21 cellular contexts compared by ENCODE assay signal in the genomic region with DNA sequence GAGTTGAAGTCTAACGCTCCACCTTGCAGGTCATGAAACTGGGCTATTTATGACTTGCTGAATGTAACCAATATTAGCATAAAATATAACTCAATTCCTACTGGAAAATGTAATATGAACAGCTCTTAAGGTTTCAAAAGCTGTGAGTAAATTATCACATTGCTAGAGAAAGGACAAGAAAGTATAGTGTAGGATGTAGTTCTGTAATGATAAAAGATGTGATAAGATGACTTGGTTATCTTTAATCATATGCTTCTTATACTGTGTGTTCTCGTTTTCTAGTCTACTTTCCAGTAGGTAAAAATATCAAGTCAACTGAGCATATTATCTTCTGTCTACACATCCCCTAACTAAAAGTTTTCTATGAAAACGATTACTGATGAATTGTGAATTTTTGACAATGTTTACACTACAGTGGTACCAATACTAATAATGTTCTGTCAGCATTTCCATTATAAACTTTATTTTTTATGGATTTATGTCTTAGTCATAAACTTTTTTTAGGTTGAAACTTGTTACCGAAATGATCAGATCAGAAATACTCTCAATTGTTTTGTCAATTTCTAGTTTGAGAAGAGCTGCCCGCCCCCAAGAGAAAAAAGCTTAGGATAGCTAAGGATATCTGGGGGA. TPM values are rescaled to one million over a fixed set of nuclear protein-coding genes. Genes with fewer than 3 reads are reported as not detected.
DNase-seq lines count a peak whose midpoint lies in the region; ATAC-seq, FAIRE-seq and TF ChIP-seq lines count a peak whose summit lies in the region.
"Had no signal": no experiment of that assay in that cellular context is flagged by ENCODE, and none has a peak within 500 bp of the region (broad histone marks: within the 10 kb centered on the region; RNA-seq: fewer than 3 reads in every experiment).

No MANE protein-coding gene starts in this region.

- H4K8ac ChIP-seq in IMR-90 (ENCODE audit: low read depth in 2 of 2, low read length in 2 of 2): no peak overlapping the region

- RAD21 ChIA-PET in GM12878 (lab: Charles Lee; ENCODE audit: unreplicated experiment): interaction anchor here (1.0 kb wide), 1 partner anchor 15 kb away, joined by 4 read pairs; a partner anchor contains a TSS

- H3K23ac ChIP-seq in IMR-90 (ENCODE audit: low read depth, low read length): no peak overlapping the region

- no peak overlapping the region for H4K5ac ChIP-seq in IMR-90 (ENCODE audit: low read depth, low read length)

- no peak overlapping the region for H3K56ac ChIP-seq in IMR-90 (ENCODE audit: extremely low read depth, insufficient read depth, low read length)

- H2BK120ac ChIP-seq in IMR-90 (ENCODE audit: low read depth, low read length): no peak overlapping the region

- no peak for TF ChIP-seq RAD21 in A549 (conservative IDR thresholded peaks at IDR 0.05 in 1 of 2, IDR thresholded peaks at IDR 0.05 in 1 of 2)
- no peak for TF ChIP-seq RAD21 in IMR-90 (IDR thresholded peaks at IDR 0.05; ENCODE audit: low read length)
- no peak for TF ChIP-seq RAD21 in GM12878 (IDR thresholded peaks at IDR 0.05; ENCODE audit: insufficient read depth, low read depth, low read length)

- H3K27ac Mint-ChIP-seq in activated T-cell treated with anti-CD3 and anti-CD28 coated beads, Interleukin-2, amount 50 U/mL, for 24 hours: peak overlapping the region; percentile 64
- H3K27ac Mint-ChIP-seq in type B pancreatic cell: no peak overlapping the region
- H3K27ac Mint-ChIP-seq: CD8-positive, alpha-beta memory T cell had no signal

- peaks cover 92% of the 10 kb centered on the region for H3K36me3 Mint-ChIP-seq in activated T-cell treated with anti-CD3 and anti-CD28 coated beads, Interleukin-2, amount 50 U/mL, for 24 hours (ENCODE audit: low read depth)
- peaks cover 18% of the 10 kb centered on the region for H3K36me3 Mint-ChIP-seq in type B pancreatic cell

- SMC1A ChIA-PET in GM12878 (lab: Charles Lee; ENCODE audit: uncharacterized antibody, unreplicated experiment): interaction anchor here (0.8 to 1.4 kb wide), 4 partner anchors 9 to 43 kb away, joined by 3 to 6 read pairs (median 3); a partner anchor contains a TSS

- no peak overlapping the region for H4K91ac ChIP-seq in IMR-90 (ENCODE audit: insufficient read depth, low read depth, low read length)

- H3K4ac ChIP-seq in IMR-90 (ENCODE audit: low read depth, low read length): no peak overlapping the region

- dilution Hi-C loops in IMR-90 (cut with HindIII; ENCODE audit: low sequenced_read_pairs, unreplicated experiment): no loop called here

- no TSS peak for BruUV-seq in IMR-90 (replicated peaks; lab: Mats Ljungman, UMichigan)
- BruUV-seq in GM12878 (replicated peaks; lab: Mats Ljungman, UMichigan): no TSS peak

- H2BK15ac ChIP-seq in IMR-90 (ENCODE audit: low read depth, low read length): no peak overlapping the region

- no peaks in the 10 kb centered on the region; a peak in 2 of 4 replicates for H3K79me1 ChIP-seq in IMR-90 (ENCODE audit: low read depth in 1 of 2, low read length in 2 of 2)

- H3K9ac ChIP-seq in IMR-90 (ENCODE audit: low read depth, low read length) (no peak overlapping the region), GM12878 (ENCODE audit: control insufficient read depth, insufficient read depth, low read length) (no peak overlapping the region)
- H3K9ac ChIP-seq: GM23248 had no signal

- FAIRE-seq in A549 (lab: Jason Lieb, UNC) (no peak), GM12878 (lab: Jason Lieb, UNC) (peak; percentile 35), frontal cortex (lab: Jason Lieb, UNC) (no peak)
- FAIRE-seq: G401.6, GM12892, GM18507, HTR-8/SVneo had no signal

- no peak for TF ChIP-seq CTCF in A549 (IDR thresholded peaks at IDR 0.05)
- no peak for TF ChIP-seq CTCF in IMR-90 (conservative IDR thresholded peaks at IDR 0.05; ENCODE audit: low read depth, low read length)
- TF ChIP-seq CTCF in GM12878 (IDR thresholded peaks at IDR 0.05 in 2 of 3, conservative IDR thresholded peaks at IDR 0.05 in 1 of 3; ENCODE audit: control insufficient read depth in 2 of 3, extremely low read depth in 1 of 3, insufficient read depth in 1 of 3, low read depth in 3 of 3, low read length in 3 of 3): no peak
- no peak for TF ChIP-seq CTCF in type B pancreatic cell (conservative IDR thresholded peaks at IDR 0.05)

- no peak overlapping the region for H3K4me3 Mint-ChIP-seq in activated T-cell treated with anti-CD3 and anti-CD28 coated beads, Interleukin-2, amount 50 U/mL, for 24 hours
- H3K4me3 Mint-ChIP-seq in type B pancreatic cell: no peak overlapping the region
- H3K4me3 Mint-ChIP-seq: CD4-positive, CD25-positive, alpha-beta regulatory T cell; CD8-positive, alpha-beta memory T cell had no signal

- H3K9me1 ChIP-seq in IMR-90 (ENCODE audit: insufficient read depth, low read length): no peaks in the 10 kb centered on the region

- H3K4me3 ChIP-seq in A549 (no peak overlapping the region), IMR-90 (ENCODE audit: insufficient read depth, low read depth, low read length) (no peak overlapping the region), GM12878 (no peak overlapping the region)
- H3K4me3 ChIP-seq: GM23248, HAP-1 had no signal

- H3K27ac ChIP-seq in A549: no peak overlapping the region
- H3K27ac ChIP-seq in IMR-90 (ENCODE audit: insufficient read depth, low read length): no peak overlapping the region
- no peak overlapping the region for H3K27ac ChIP-seq in GM12878 (ENCODE audit: control insufficient read depth, insufficient read depth)
- H3K27ac ChIP-seq: GM23248 had no signal

- H2BK5ac ChIP-seq in IMR-90 (ENCODE audit: low read depth, low read length, poor library complexity, severe bottlenecking): no peak overlapping the region

- no peak overlapping the region for H2AK9ac ChIP-seq in IMR-90 (replicated peaks; ENCODE audit: low read depth, low read length, poor library complexity)

- CTCF ChIA-PET in A549 (lab: Yijun Ruan, JAX) (interaction anchor here (4.1 kb wide), 1 partner anchor 15 kb away, joined by 15 read pairs; a partner anchor contains a TSS), IMR-90 (lab: Yijun Ruan, JAX) (interaction anchor here (1.2 to 4.6 kb wide), 2 partner anchors 11 to 14 kb away, joined by 3 to 23 read pairs; a partner anchor contains a TSS), GM12878 (lab: Yijun Ruan, JAX) (interaction anchor here (2.0 to 4.0 kb wide), 2 partner anchors 9 to 15 kb away, joined by 6 to 26 read pairs; a partner anchor contains a TSS)

- H3K36me3 ChIP-seq in IMR-90 (ENCODE audit: control insufficient read depth, insufficient read depth, low read length) (peaks cover 29% of the 10 kb centered on the region), GM12878 (ENCODE audit: control insufficient read depth in 2 of 2, insufficient read depth in 2 of 2, low read length in 1 of 2) (peaks cover 2 to 17% of the 10 kb centered on the region in 2 experiments)

- H2AK5ac ChIP-seq in IMR-90 (ENCODE audit: low read depth, low read length): no peak overlapping the region

- H3K4me1 Mint-ChIP-seq in activated T-cell treated with anti-CD3 and anti-CD28 coated beads, Interleukin-2, amount 50 U/mL, for 24 hours (ENCODE audit: low read depth): peaks cover 9% of the 10 kb centered on the region
- H3K4me1 Mint-ChIP-seq in type B pancreatic cell (ENCODE audit: unreplicated experiment): no peaks in the 10 kb centered on the region

- no peaks in the 10 kb centered on the region for H3K27me3 Mint-ChIP-seq in activated T-cell treated with anti-CD3 and anti-CD28 coated beads, Interleukin-2, amount 50 U/mL, for 24 hours
- H3K27me3 Mint-ChIP-seq in type B pancreatic cell: no peaks in the 10 kb centered on the region
- H3K27me3 Mint-ChIP-seq: CD4-positive, CD25-positive, alpha-beta regulatory T cell; CD8-positive, alpha-beta memory T cell had no signal

- no peak overlapping the region for H3K4me2 ChIP-seq in A549
- no peak overlapping the region for H3K4me2 ChIP-seq in IMR-90 (ENCODE audit: low read depth, low read length)
- no peak overlapping the region for H3K4me2 ChIP-seq in GM12878 (ENCODE audit: control insufficient read depth, insufficient read depth)

- H2BK20ac ChIP-seq in IMR-90 (ENCODE audit: low read depth, low read length): no peak overlapping the region

- POLR2A ChIA-PET in A549 (lab: Yijun Ruan, JAX): no interaction called here
- POLR2A ChIA-PET in IMR-90 (lab: Charles Lee; ENCODE audit: unreplicated experiment): no interaction called here
- POLR2A ChIA-PET in GM12878 (lab: Charles Lee): no interaction called here

- intact Hi-C loops in IMR-90 (cut with micrococcal nuclease) (no loop called here), GM12878 (cut with micrococcal nuclease; ENCODE audit: unreplicated experiment) (no loop called here)

- TF ChIP-seq POLR2A in A549 (IDR thresholded peaks at IDR 0.05; ENCODE audit: low read length) (no peak), IMR-90 (IDR thresholded peaks at IDR 0.05; ENCODE audit: low read depth, low read length) (no peak), GM12878 (IDR thresholded peaks at IDR 0.05; ENCODE audit: low read depth, low read length) (no peak)

- H2AFZ ChIP-seq in IMR-90 (replicated peaks; ENCODE audit: low read length, poor library complexity) (no peak overlapping the region), GM12878 (ENCODE audit: control insufficient read depth, low read depth, low read length) (no peak overlapping the region)
- H2AFZ ChIP-seq: GM23248 had no signal

- H3K18ac ChIP-seq in IMR-90 (ENCODE audit: low read depth, low read length): no peak overlapping the region

- no peak overlapping the region for H3K14ac ChIP-seq in IMR-90 (replicated peaks; ENCODE audit: low read depth, low read length)

- H3K4me1 ChIP-seq in A549: no peaks in the 10 kb centered on the region
- H3K4me1 ChIP-seq in IMR-90 (ENCODE audit: control insufficient read depth, insufficient read depth, low read length): no peaks in the 10 kb centered on the region
- H3K4me1 ChIP-seq in GM12878 (ENCODE audit: control insufficient read depth, insufficient read depth, low read length): no peaks in the 10 kb centered on the region
- H3K4me1 ChIP-seq: BE2C had no signal

- TF ChIP-seq EP300 in A549 (IDR thresholded peaks at IDR 0.05) (no peak), GM12878 (IDR thresholded peaks at IDR 0.05; ENCODE audit: borderline replicate concordance in 1 of 2, control insufficient read depth in 1 of 2, low read depth in 2 of 2, low read length in 2 of 2) (no peak)

- H3K9me3 Mint-ChIP-seq in activated T-cell treated with anti-CD3 and anti-CD28 coated beads, Interleukin-2, amount 50 U/mL, for 24 hours: no peaks in the 10 kb centered on the region
- H3K9me3 Mint-ChIP-seq in type B pancreatic cell: no peaks in the 10 kb centered on the region
- H3K9me3 Mint-ChIP-seq: CD4-positive, CD25-positive, alpha-beta regulatory T cell; CD8-positive, alpha-beta memory T cell had no signal

- H3K9me3 ChIP-seq in A549: no peaks in the 10 kb centered on the region
- H3K9me3 ChIP-seq in IMR-90 (ENCODE audit: control insufficient read depth, insufficient read depth, low read length): no peaks in the 10 kb centered on the region
- no peaks in the 10 kb centered on the region for H3K9me3 ChIP-seq in GM12878 (replicated peaks; ENCODE audit: control insufficient read depth, insufficient read depth, low read length)
- H3K9me3 ChIP-seq: BE2C, HAP-1 had no signal

- no peak for DNase-seq in activated T-cell treated with anti-CD3 and anti-CD28 coated beads, Interleukin-2, amount 50 U/mL, for 24 hours
- DNase-seq in activated T-cell treated with anti-CD3 and anti-CD28 coated beads for 4 hours (no peak), A549 (ENCODE audit: low read depth in 1 of 2, low spot score in 1 of 2) (no peak), IMR-90 (no peak), GM12878 (ENCODE audit: low read depth, low spot score) (no peak), type B pancreatic cell (ENCODE audit: extremely low spot score, unreplicated experiment) (no peak), frontal cortex (ENCODE audit: low spot score in 2 of 2) (no peak)
- DNase-seq: ACHN; BE2C; C1 segment of cervical spinal cord; CD8-positive, alpha-beta memory T cell; COR-L47; GM23248 had no signal

- in situ Hi-C loops in IMR-90 (cut with MboI; ENCODE audit: low sequenced_read_pairs): no loop called here
- in situ Hi-C loops in GM12878 (cut with MboI): no loop called here

- WGBS in A549 (ENCODE audit: missing lambda C conversion rate): 75% methylated on average over 5 of the region's 5 CpGs
- no CpG with 5 or more reads among the region's 5 CpGs for WGBS in IMR-90 (ENCODE audit: extremely low coverage in 2 of 2, insufficient read length in 1 of 2), 2 experiments
- WGBS in GM12878 (ENCODE audit: insufficient coverage, insufficient replicate concordance, low lambda C conversion rate, missing lambda C conversion rate): over 99% methylated on average over 5 of the region's 5 CpGs

- no peaks in the 10 kb centered on the region for H4K20me1 ChIP-seq in IMR-90 (ENCODE audit: insufficient read depth, low read length)
- H4K20me1 ChIP-seq in GM12878 (ENCODE audit: control insufficient read depth, insufficient read depth): no peaks in the 10 kb centered on the region

- H3K27me3 ChIP-seq in IMR-90 (ENCODE audit: control insufficient read depth, insufficient read depth, low read length) (no peaks in the 10 kb centered on the region), GM12878 (replicated peaks in 1 of 2; ENCODE audit: control insufficient read depth in 2 of 2, insufficient read depth in 2 of 2, low read length in 1 of 2) (no peaks in the 10 kb centered on the region)
- H3K27me3 ChIP-seq: BE2C had no signal

- ATAC-seq in A549 (no peak), IMR-90 (ENCODE audit: low read depth) (no peak), GM12878 (no peak)

- H3K79me2 ChIP-seq in GM12878 (ENCODE audit: control insufficient read depth, insufficient read depth, low read length): no peaks in the 10 kb centered on the region

RNA-seq across cellular contexts. Expression of a gene that starts 14.6 kb away (rescaled TPM):
- polyA plus RNA-seq in A549 (2011; rRNA removed) (22.7 and 23.1 TPM in 2 replicates), A549 (2017; fragmentation: RNase III; extraction: RNeasy Plus Mini Kit Qiagen cat#74134 plus additional on column Dnase treatment) (7.1 to 7.6 TPM (median 7.3 TPM) in 3 replicates), IMR-90 (2012; rRNA removed) (13.0 and 16.0 TPM in 2 replicates), GM12878 (2011; rRNA removed) (42.9 and 53.3 TPM in 2 replicates), GM12878 (2014; fragmentation: Illumina TruSeq; extraction: Trizol) (20.4 and 27.3 TPM in 2 replicates), GM12878 (2014; fragmentation: Nextera tagmentation; extraction: Ambion mirVana) (1 to 10 TPM; 7.1 to 9.0 TPM), GM12878 (2014; rRNA removed) (15.1 and 19.7 TPM in 2 replicates), GM12878 (2016; fragmentation: Nextera tagmentation; extraction: Ambion mirVana) (10 to 100 TPM; 15.1 to 19.3 TPM)
- 4.2 and 4.7 TPM in 2 replicates for polyA plus RNA-seq in A549 (2012; cell fraction: cytosol; rRNA removed)
- polyA plus RNA-seq in A549 (2012; cell fraction: nucleus; rRNA removed): 8.4 and 12.7 TPM in 2 replicates
- polyA minus RNA-seq in A549 (2011; rRNA and poly(A)+ RNA removed): 16.9 and 17.4 TPM in 2 replicates
- total RNA-seq in IMR-90 (2012; rRNA removed) (38.3 and 40.7 TPM in 2 replicates), GM12878 (2014; rRNA removed) (22.5 and 29.4 TPM in 2 replicates), GM12878 (2014; rRNA removed; fragmentation: Illumina TruSeq; extraction: Trizol) (24.6 and 25.7 TPM in 2 replicates), GM12878 (2021) (18.3 and 19.4 TPM in 2 replicates), type B pancreatic cell (ENCODE audit: low replicate concordance) (29.2 and 37.6 TPM in 2 replicates), frontal cortex (53.8 TPM)
- polyA plus RNA-seq in IMR-90 (2012; cell fraction: cytosol; rRNA removed): 2.7 and 3.1 TPM in 2 replicates
- 9.6 and 68.2 TPM in 2 replicates for polyA plus RNA-seq in IMR-90 (2012; cell fraction: nucleus; rRNA removed; ENCODE audit: low replicate concordance)
- 111 and 112 TPM in 2 replicates for total RNA-seq in GM12878 (2013; cell fraction: nucleolus; rRNA removed)
- 9.5 TPM for polyA plus RNA-seq in GM12878 (2011; ENCODE audit: low read depth)
- polyA plus RNA-seq in GM12878 (2011; cell fraction: cytosol; rRNA removed): 16.5 and 18.5 TPM in 2 replicates
- 89.7 and 98.1 TPM in 2 replicates for polyA plus RNA-seq in GM12878 (2011; cell fraction: nucleus; rRNA removed)
- 11.2 and 13.4 TPM in 2 replicates for polyA plus RNA-seq in GM12878 (2012)
- 35.6 and 44.3 TPM in 2 replicates for polyA minus RNA-seq in GM12878 (2011; rRNA and poly(A)+ RNA removed)
- 9.4 and 13.4 TPM in 2 replicates for polyA minus RNA-seq in GM12878 (2011; cell fraction: cytosol; rRNA and poly(A)+ RNA removed)
- 36.4 and 51.2 TPM in 2 replicates for polyA minus RNA-seq in GM12878 (2011; cell fraction: nucleus; rRNA and poly(A)+ RNA removed)

RNA-seq across cellular contexts. Expression of a gene that starts 23.7 kb away (rescaled TPM):
- polyA plus RNA-seq in A549 (2011; rRNA removed) (0.05 TPM in 1 of 2 replicates, not detected in the other), A549 (2017; fragmentation: RNase III; extraction: RNeasy Plus Mini Kit Qiagen cat#74134 plus additional on column Dnase treatment) (not detected in 3 replicates), IMR-90 (2012; rRNA removed) (0.05 TPM in 1 of 2 replicates, not detected in the other), GM12878 (2011; rRNA removed) (0.01 TPM in 1 of 2 replicates, not detected in the other), GM12878 (2014; fragmentation: Illumina TruSeq; extraction: Trizol) (not detected in 2 replicates), GM12878 (2014; fragmentation: Nextera tagmentation; extraction: Ambion mirVana) (not detected), GM12878 (2014; rRNA removed) (not detected in 2 replicates), GM12878 (2016; fragmentation: Nextera tagmentation; extraction: Ambion mirVana) (not detected)
- not detected in 2 replicates for polyA plus RNA-seq in A549 (2012; cell fraction: cytosol; rRNA removed)
- polyA plus RNA-seq in A549 (2012; cell fraction: nucleus; rRNA removed): not detected in 2 replicates
- not detected in 2 replicates for polyA minus RNA-seq in A549 (2011; rRNA and poly(A)+ RNA removed)
- total RNA-seq in IMR-90 (2012; rRNA removed) (under 0.01 TPM in 1 of 2 replicates, not detected in the other), GM12878 (2014; rRNA removed) (not detected in 2 replicates), GM12878 (2014; rRNA removed; fragmentation: Illumina TruSeq; extraction: Trizol) (not detected in 2 replicates), GM12878 (2021) (not detected in 2 replicates), type B pancreatic cell (ENCODE audit: low replicate concordance) (0.07 and 0.82 TPM in 2 replicates), frontal cortex (0.41 TPM)
- 0.01 TPM in 1 of 2 replicates, not detected in the other for polyA plus RNA-seq in IMR-90 (2012; cell fraction: cytosol; rRNA removed)
- 0.11 TPM in 1 of 2 replicates, not detected in the other for polyA plus RNA-seq in IMR-90 (2012; cell fraction: nucleus; rRNA removed; ENCODE audit: low replicate concordance)
- total RNA-seq in GM12878 (2013; cell fraction: nucleolus; rRNA removed): not detected in 2 replicates
- polyA plus RNA-seq in GM12878 (2011; ENCODE audit: low read depth): not detected
- not detected in 2 replicates for polyA plus RNA-seq in GM12878 (2011; cell fraction: cytosol; rRNA removed)
- polyA plus RNA-seq in GM12878 (2011; cell fraction: nucleus; rRNA removed): not detected in 2 replicates
- polyA plus RNA-seq in GM12878 (2012): not detected in 2 replicates
- polyA minus RNA-seq in GM12878 (2011; rRNA and poly(A)+ RNA removed): 0.07 TPM in 1 of 2 replicates, not detected in the other
- not detected in 2 replicates for polyA minus RNA-seq in GM12878 (2011; cell fraction: cytosol; rRNA and poly(A)+ RNA removed)
- not detected in 2 replicates for polyA minus RNA-seq in GM12878 (2011; cell fraction: nucleus; rRNA and poly(A)+ RNA removed)
- total RNA-seq: A172, GM23248, H4 had no signal
- polyA plus RNA-seq: GM23248 had no signal

RNA-seq across cellular contexts. Expression of a gene that starts 40.4 kb away (rescaled TPM):
- not detected in 2 replicates for polyA plus RNA-seq in A549 (2011; rRNA removed)
- polyA plus RNA-seq in A549 (2012; cell fraction: cytosol; rRNA removed): not detected in 2 replicates
- not detected in 2 replicates for polyA plus RNA-seq in A549 (2012; cell fraction: nucleus; rRNA removed)
- polyA plus RNA-seq in A549 (2017; fragmentation: RNase III; extraction: RNeasy Plus Mini Kit Qiagen cat#74134 plus additional on column Dnase treatment): not detected in 3 replicates
- not detected in 2 replicates for polyA minus RNA-seq in A549 (2011; rRNA and poly(A)+ RNA removed)
- not detected in 2 replicates for total RNA-seq in IMR-90 (2012; rRNA removed)
- polyA plus RNA-seq in IMR-90 (2012; rRNA removed): not detected in 2 replicates
- polyA plus RNA-seq in IMR-90 (2012; cell fraction: cytosol; rRNA removed): not detected in 2 replicates
- polyA plus RNA-seq in IMR-90 (2012; cell fraction: nucleus; rRNA removed; ENCODE audit: low replicate concordance): not detected in 2 replicates
- total RNA-seq in GM12878 (2013; cell fraction: nucleolus; rRNA removed): not detected in 2 replicates
- total RNA-seq in GM12878 (2014; rRNA removed): not detected in 2 replicates
- total RNA-seq in GM12878 (2014; rRNA removed; fragmentation: Illumina TruSeq; extraction: Trizol): not detected in 2 replicates
- total RNA-seq in GM12878 (2021): 0.33 TPM in 1 of 2 replicates, not detected in the other
- polyA plus RNA-seq in GM12878 (2011; ENCODE audit: low read depth): not detected
- not detected in 2 replicates for polyA plus RNA-seq in GM12878 (2011; rRNA removed)
- polyA plus RNA-seq in GM12878 (2011; cell fraction: cytosol; rRNA removed): not detected in 2 replicates
- polyA plus RNA-seq in GM12878 (2011; cell fraction: nucleus; rRNA removed): not detected in 2 replicates
- polyA plus RNA-seq in GM12878 (2012): not detected in 2 replicates
- not detected in 2 replicates for polyA plus RNA-seq in GM12878 (2014; fragmentation: Illumina TruSeq; extraction: Trizol)
- not detected for polyA plus RNA-seq in GM12878 (2014; fragmentation: Nextera tagmentation; extraction: Ambion mirVana)
- not detected in 2 replicates for polyA plus RNA-seq in GM12878 (2014; rRNA removed)
- not detected for polyA plus RNA-seq in GM12878 (2016; fragmentation: Nextera tagmentation; extraction: Ambion mirVana)
- not detected in 2 replicates for polyA minus RNA-seq in GM12878 (2011; rRNA and poly(A)+ RNA removed)
- not detected in 2 replicates for polyA minus RNA-seq in GM12878 (2011; cell fraction: cytosol; rRNA and poly(A)+ RNA removed)
- not detected in 2 replicates for polyA minus RNA-seq in GM12878 (2011; cell fraction: nucleus; rRNA and poly(A)+ RNA removed)
- not detected in 2 replicates for total RNA-seq in type B pancreatic cell (ENCODE audit: low replicate concordance)
- total RNA-seq in frontal cortex: 0.41 TPM
- total RNA-seq: A172; CD8-positive, alpha-beta memory T cell; GM23248; H4 had no signal
- polyA plus RNA-seq: CD8-positive, alpha-beta memory T cell; GM23248 had no signal
